ENCODE assay signal across 8 cellular contexts in genomic region chr6:42984924-42985475, GRCh38. TPM values are rescaled to one million over a fixed set of nuclear protein-coding genes. Genes with fewer than 3 reads are reported as not detected.
A peak's percentile ranks its signal among the peaks of the same experiment; 100 is the strongest.
DNase-seq lines count a peak whose midpoint lies in the region; ATAC-seq and TF ChIP-seq lines count a peak whose summit lies in the region.

No MANE protein-coding gene starts in this region.

- no peaks in the 10 kb centered on the region for H3K36me3 ChIP-seq in parathyroid adenoma (ENCODE audit: control insufficient read depth, insufficient read depth, low read length)

- POLR2A ChIA-PET in activated CD4-positive, alpha-beta T cell treated with anti-CD3 and anti-CD28 coated beads, Interleukin-2, amount 10 ng/mL, durations not matched to agents 7 days and 5 days (lab: Charles Lee): no interaction called here

- H3K4me3 ChIP-seq in fibroblast of mammary gland (ENCODE audit: control insufficient read depth, low read depth, low read length) (peak overlapping the region; percentile 70), parathyroid adenoma (ENCODE audit: low read depth, low read length) (peak overlapping the region; percentile 85)

- TF ChIP-seq CTCF in fibroblast of mammary gland (conservative IDR thresholded peaks at IDR 0.05; ENCODE audit: control insufficient read depth, insufficient read depth, low read depth, low read length) (no peak), parathyroid adenoma (IDR thresholded peaks at IDR 0.05) (no peak)

- CTCF ChIA-PET in activated CD4-positive, alpha-beta T cell treated with anti-CD3 and anti-CD28 coated beads, Interleukin-2, amount 10 ng/mL, durations not matched to agents 7 days and 5 days (lab: Charles Lee): interaction anchor here (1.1 to 1.6 kb wide), 4 partner anchors 11 to 159 kb away, joined by 3 to 5 read pairs (median 4); partner anchors contain the start of gene CNPY3

- no peak for ATAC-seq in HG02870 (IDR thresholded peaks at IDR 0.05; ENCODE audit: unreplicated experiment)

- peaks cover 27% of the 10 kb centered on the region for H3K36me3 Mint-ChIP-seq in activated CD4-positive, alpha-beta T cell treated with anti-CD3 and anti-CD28 coated beads, Interleukin-2, amount 10 ng/mL, durations not matched to agents 7 days and 5 days (ENCODE audit: low read depth)

- H3K9me3 Mint-ChIP-seq in activated CD4-positive, alpha-beta T cell treated with anti-CD3 and anti-CD28 coated beads, Interleukin-2, amount 10 ng/mL, durations not matched to agents 7 days and 5 days: no peaks in the 10 kb centered on the region

- H3K4me2 ChIP-seq in parathyroid adenoma (ENCODE audit: low read length): peak overlapping the region; percentile 91

- no peaks in the 10 kb centered on the region for H3K27me3 Mint-ChIP-seq in activated CD4-positive, alpha-beta T cell treated with anti-CD3 and anti-CD28 coated beads, Interleukin-2, amount 10 ng/mL, durations not matched to agents 7 days and 5 days

- H3K9ac ChIP-seq in parathyroid adenoma: peak overlapping the region; percentile 32

- peak; percentile 23 for DNase-seq in activated CD4-positive, alpha-beta T cell treated with anti-CD3 and anti-CD28 coated beads for 48 hours
- DNase-seq in activated CD4-positive, alpha-beta T cell treated with anti-CD3 and anti-CD28 coated beads, Interleukin-2, amount 50 U/mL, for 4 hours: no peak
- DNase-seq in activated CD4-positive, alpha-beta T cell treated with anti-CD3 and anti-CD28 coated beads, Interleukin-2, amount 10 ng/mL, durations not matched to agents 7 days and 5 days: peak; percentile 29
- no peak for DNase-seq in fibroblast of mammary gland (ENCODE audit: low read depth)
- DNase-seq in NCI-H226: no peak
- DNase-seq in NCI-H2227 (lab: John Stamatoyannopoulos, UW; ENCODE audit: unreplicated experiment): no peak

- peak overlapping the region; percentile 93 for H3K4me3 Mint-ChIP-seq in activated CD4-positive, alpha-beta T cell treated with anti-CD3 and anti-CD28 coated beads, Interleukin-2, amount 10 ng/mL, durations not matched to agents 7 days and 5 days

- peaks cover 54% of the 10 kb centered on the region for H3K4me1 Mint-ChIP-seq in activated CD4-positive, alpha-beta T cell treated with anti-CD3 and anti-CD28 coated beads, Interleukin-2, amount 10 ng/mL, durations not matched to agents 7 days and 5 days

- no peaks in the 10 kb centered on the region for H3K9me3 ChIP-seq in parathyroid adenoma (ENCODE audit: control insufficient read depth, low read length)

- H3K27me3 ChIP-seq in parathyroid adenoma (ENCODE audit: control insufficient read depth, insufficient read depth, low read length): no peaks in the 10 kb centered on the region

- H3K79me2 ChIP-seq in parathyroid adenoma: peaks cover 24% of the 10 kb centered on the region

- peak overlapping the region; percentile 93 for H3K27ac Mint-ChIP-seq in activated CD4-positive, alpha-beta T cell treated with anti-CD3 and anti-CD28 coated beads, Interleukin-2, amount 10 ng/mL, durations not matched to agents 7 days and 5 days

- H3K27ac ChIP-seq in parathyroid adenoma: peak overlapping the region; percentile 61

- H2AFZ ChIP-seq in parathyroid adenoma: peak overlapping the region; percentile 89

- H3K4me1 ChIP-seq in parathyroid adenoma: peaks cover 19% of the 10 kb centered on the region

RNA-seq across cellular contexts. Expression of gene PPP2R5D, which starts 0.6 kb away (rescaled TPM):
- total RNA-seq in activated CD4-positive, alpha-beta T cell treated with anti-CD3 and anti-CD28 coated beads, Interleukin-2, amount 10 ng/mL, durations not matched to agents 7 days and 5 days: 10 to 100 TPM; 62.0 to 68.1 TPM

RNA-seq across cellular contexts. Expression of gene PEX6, which starts 6.0 kb away (rescaled TPM):
- 10 to 100 TPM; 18.7 to 21.3 TPM for total RNA-seq in activated CD4-positive, alpha-beta T cell treated with anti-CD3 and anti-CD28 coated beads, Interleukin-2, amount 10 ng/mL, durations not matched to agents 7 days and 5 days

RNA-seq across cellular contexts. Expression of gene GNMT, which starts 24.4 kb away (rescaled TPM):
- total RNA-seq in activated CD4-positive, alpha-beta T cell treated with anti-CD3 and anti-CD28 coated beads, Interleukin-2, amount 10 ng/mL, durations not matched to agents 7 days and 5 days: 1 to 10 TPM; 1.1 to 1.3 TPM

RNA-seq across cellular contexts. Expression of gene MEA1, which starts 28.7 kb away (rescaled TPM):
- total RNA-seq in activated CD4-positive, alpha-beta T cell treated with anti-CD3 and anti-CD28 coated beads, Interleukin-2, amount 10 ng/mL, durations not matched to agents 7 days and 5 days: 10 to 100 TPM; 58.9 to 70.1 TPM

RNA-seq across cellular contexts. Expression of gene KLHDC3, which starts 29.0 kb away (rescaled TPM):
- 10 to 100 TPM; 64.7 to 74.2 TPM for total RNA-seq in activated CD4-positive, alpha-beta T cell treated with anti-CD3 and anti-CD28 coated beads, Interleukin-2, amount 10 ng/mL, durations not matched to agents 7 days and 5 days

Comparison
In these comparisons a context has a peak if more than half of its experiments do, and no peak if none do; other contexts are left out.
1. DNase-seq: peak in activated CD4-positive, alpha-beta T cell treated with anti-CD3 and anti-CD28 coated beads for 48 hours (single experiment) and activated CD4-positive, alpha-beta T cell treated with anti-CD3 and anti-CD28 coated beads, Interleukin-2, amount 10 ng/mL, durations not matched to agents 7 days and 5 days (single experiment); none in activated CD4-positive, alpha-beta T cell treated with anti-CD3 and anti-CD28 coated beads, Interleukin-2, amount 50 U/mL, for 4 hours (0 of 2), fibroblast of mammary gland (single experiment), NCI-H226 (single experiment) and NCI-H2227 (single experiment).